Comparison of ENCODE assay signal across 1 cellular context in the genomic region with DNA sequence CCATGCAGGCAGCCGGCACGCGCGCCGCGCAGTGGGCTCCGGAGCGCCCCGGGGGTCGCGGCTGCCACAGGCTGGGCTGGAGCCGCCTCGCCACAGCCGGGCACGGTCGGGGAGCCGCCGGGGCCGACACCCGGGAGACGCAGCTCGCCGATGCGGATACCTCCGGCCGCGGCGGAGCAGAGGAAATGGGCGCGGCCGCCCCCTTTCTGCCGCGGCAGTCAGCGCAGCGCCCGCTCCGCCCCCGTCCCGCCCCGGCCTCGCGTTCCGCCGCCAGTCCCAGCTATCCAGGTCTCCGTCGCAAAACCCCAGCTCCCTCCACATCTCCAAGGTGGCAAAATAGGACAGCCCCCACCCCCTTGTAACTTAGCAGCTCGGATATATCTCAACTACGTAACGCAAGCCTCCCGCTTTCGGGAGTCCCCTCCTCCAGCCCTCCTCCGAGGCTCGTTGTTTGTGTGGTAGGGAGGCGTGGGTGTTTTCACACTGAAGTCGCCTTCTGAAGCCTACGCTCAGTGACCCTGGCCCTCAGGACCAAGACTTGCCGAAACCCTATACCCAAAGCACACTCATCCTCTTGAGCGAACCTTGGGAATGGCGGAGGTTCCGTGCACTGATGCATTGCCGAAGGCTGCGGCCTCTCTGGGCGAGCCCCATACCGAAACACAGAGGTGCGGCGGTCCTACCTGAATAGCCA.
TF ChIP-seq lines count a peak whose summit lies in the region.

A gene with protein sequence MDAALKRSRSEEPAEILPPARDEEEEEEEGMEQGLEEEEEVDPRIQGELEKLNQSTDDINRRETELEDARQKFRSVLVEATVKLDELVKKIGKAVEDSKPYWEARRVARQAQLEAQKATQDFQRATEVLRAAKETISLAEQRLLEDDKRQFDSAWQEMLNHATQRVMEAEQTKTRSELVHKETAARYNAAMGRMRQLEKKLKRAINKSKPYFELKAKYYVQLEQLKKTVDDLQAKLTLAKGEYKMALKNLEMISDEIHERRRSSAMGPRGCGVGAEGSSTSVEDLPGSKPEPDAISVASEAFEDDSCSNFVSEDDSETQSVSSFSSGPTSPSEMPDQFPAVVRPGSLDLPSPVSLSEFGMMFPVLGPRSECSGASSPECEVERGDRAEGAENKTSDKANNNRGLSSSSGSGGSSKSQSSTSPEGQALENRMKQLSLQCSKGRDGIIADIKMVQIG (minus strand): TSS at position 182 of the 694 bp plus-strand sequence. CDS start 178 bp downstream, at position 4.

TF ChIP-seq in WTC11, 78 proteins besides CTCF, POLR2A, EP300 and RAD21 (continued from another document):
- TF ChIP-seq, protein P1, sequence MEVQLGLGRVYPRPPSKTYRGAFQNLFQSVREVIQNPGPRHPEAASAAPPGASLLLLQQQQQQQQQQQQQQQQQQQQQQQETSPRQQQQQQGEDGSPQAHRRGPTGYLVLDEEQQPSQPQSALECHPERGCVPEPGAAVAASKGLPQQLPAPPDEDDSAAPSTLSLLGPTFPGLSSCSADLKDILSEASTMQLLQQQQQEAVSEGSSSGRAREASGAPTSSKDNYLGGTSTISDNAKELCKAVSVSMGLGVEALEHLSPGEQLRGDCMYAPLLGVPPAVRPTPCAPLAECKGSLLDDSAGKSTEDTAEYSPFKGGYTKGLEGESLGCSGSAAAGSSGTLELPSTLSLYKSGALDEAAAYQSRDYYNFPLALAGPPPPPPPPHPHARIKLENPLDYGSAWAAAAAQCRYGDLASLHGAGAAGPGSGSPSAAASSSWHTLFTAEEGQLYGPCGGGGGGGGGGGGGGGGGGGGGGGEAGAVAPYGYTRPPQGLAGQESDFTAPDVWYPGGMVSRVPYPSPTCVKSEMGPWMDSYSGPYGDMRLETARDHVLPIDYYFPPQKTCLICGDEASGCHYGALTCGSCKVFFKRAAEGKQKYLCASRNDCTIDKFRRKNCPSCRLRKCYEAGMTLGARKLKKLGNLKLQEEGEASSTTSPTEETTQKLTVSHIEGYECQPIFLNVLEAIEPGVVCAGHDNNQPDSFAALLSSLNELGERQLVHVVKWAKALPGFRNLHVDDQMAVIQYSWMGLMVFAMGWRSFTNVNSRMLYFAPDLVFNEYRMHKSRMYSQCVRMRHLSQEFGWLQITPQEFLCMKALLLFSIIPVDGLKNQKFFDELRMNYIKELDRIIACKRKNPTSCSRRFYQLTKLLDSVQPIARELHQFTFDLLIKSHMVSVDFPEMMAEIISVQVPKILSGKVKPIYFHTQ (CRISPR knock-in tag; IDR thresholded peaks at IDR 0.05): no peak
- TF ChIP-seq, protein P2, sequence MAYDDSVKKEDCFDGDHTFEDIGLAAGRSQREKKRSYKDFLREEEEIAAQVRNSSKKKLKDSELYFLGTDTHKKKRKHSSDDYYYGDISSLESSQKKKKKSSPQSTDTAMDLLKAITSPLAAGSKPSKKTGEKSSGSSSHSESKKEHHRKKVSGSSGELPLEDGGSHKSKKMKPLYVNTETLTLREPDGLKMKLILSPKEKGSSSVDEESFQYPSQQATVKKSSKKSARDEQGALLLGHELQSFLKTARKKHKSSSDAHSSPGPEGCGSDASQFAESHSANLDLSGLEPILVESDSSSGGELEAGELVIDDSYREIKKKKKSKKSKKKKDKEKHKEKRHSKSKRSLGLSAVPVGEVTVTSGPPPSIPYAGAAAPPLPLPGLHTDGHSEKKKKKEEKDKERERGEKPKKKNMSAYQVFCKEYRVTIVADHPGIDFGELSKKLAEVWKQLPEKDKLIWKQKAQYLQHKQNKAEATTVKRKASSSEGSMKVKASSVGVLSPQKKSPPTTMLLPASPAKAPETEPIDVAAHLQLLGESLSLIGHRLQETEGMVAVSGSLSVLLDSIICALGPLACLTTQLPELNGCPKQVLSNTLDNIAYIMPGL (CRISPR knock-in tag; IDR thresholded peaks at IDR 0.05): peak; percentile 77; the same call in 1 of the 2 replicates
- TF ChIP-seq OVOL2 (CRISPR knock-in tag; IDR thresholded peaks at IDR 0.05; ENCODE audit: borderline replicate concordance) (no peak), NFE2L1 (CRISPR knock-in tag; IDR thresholded peaks at IDR 0.05) (0 out of 2 replicates have a peak, but pooled peaks have one; percentile 0), HMGA2 (CRISPR knock-in tag; IDR thresholded peaks at IDR 0.05) (no peak), ZNF138 (CRISPR knock-in tag; conservative IDR thresholded peaks at IDR 0.05) (no peak), KAT7 (CRISPR knock-in tag; IDR thresholded peaks at IDR 0.05; ENCODE audit: borderline replicate concordance) (no peak), ESRRA (CRISPR knock-in tag; IDR thresholded peaks at IDR 0.05; ENCODE audit: borderline replicate concordance) (peak; percentile 67; the same call in 1 of the 2 replicates), CREM (CRISPR knock-in tag; IDR thresholded peaks at IDR 0.05) (0 out of 2 replicates have a peak, but pooled peaks have one; percentile 14), GABPB1 (CRISPR knock-in tag; IDR thresholded peaks at IDR 0.05) (no peak), CBFB (CRISPR knock-in tag; IDR thresholded peaks at IDR 0.05; ENCODE audit: low read depth) (no peak), ZNF121 (CRISPR knock-in tag; IDR thresholded peaks at IDR 0.05) (no peak), SP1 (CRISPR knock-in tag; conservative IDR thresholded peaks at IDR 0.05) (peak; percentile 71), TP53 (CRISPR knock-in tag; IDR thresholded peaks at IDR 0.05) (no peak), CREB1 (CRISPR knock-in tag; IDR thresholded peaks at IDR 0.05) (no peak), RORB (CRISPR knock-in tag; IDR thresholded peaks at IDR 0.05) (no peak), TEAD4 (CRISPR knock-in tag; IDR thresholded peaks at IDR 0.05) (no peak), ZNF263 (CRISPR knock-in tag; IDR thresholded peaks at IDR 0.05; ENCODE audit: low read depth) (no peak; the same call in 1 of the 2 replicates), NR2C2 (CRISPR knock-in tag; IDR thresholded peaks at IDR 0.05) (no peak), ZNF396 (CRISPR knock-in tag; IDR thresholded peaks at IDR 0.05; ENCODE audit: borderline replicate concordance) (no peak), JAZF1 (CRISPR knock-in tag; IDR thresholded peaks at IDR 0.05) (no peak), FOXJ3 (CRISPR knock-in tag; IDR thresholded peaks at IDR 0.05; ENCODE audit: borderline replicate concordance) (no peak)
- TF ChIP-seq, protein P3, sequence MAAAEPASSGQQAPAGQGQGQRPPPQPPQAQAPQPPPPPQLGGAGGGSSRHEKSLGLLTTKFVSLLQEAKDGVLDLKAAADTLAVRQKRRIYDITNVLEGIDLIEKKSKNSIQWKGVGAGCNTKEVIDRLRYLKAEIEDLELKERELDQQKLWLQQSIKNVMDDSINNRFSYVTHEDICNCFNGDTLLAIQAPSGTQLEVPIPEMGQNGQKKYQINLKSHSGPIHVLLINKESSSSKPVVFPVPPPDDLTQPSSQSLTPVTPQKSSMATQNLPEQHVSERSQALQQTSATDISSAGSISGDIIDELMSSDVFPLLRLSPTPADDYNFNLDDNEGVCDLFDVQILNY (CRISPR knock-in tag; IDR thresholded peaks at IDR 0.05): no peak
- TF ChIP-seq, protein P4, sequence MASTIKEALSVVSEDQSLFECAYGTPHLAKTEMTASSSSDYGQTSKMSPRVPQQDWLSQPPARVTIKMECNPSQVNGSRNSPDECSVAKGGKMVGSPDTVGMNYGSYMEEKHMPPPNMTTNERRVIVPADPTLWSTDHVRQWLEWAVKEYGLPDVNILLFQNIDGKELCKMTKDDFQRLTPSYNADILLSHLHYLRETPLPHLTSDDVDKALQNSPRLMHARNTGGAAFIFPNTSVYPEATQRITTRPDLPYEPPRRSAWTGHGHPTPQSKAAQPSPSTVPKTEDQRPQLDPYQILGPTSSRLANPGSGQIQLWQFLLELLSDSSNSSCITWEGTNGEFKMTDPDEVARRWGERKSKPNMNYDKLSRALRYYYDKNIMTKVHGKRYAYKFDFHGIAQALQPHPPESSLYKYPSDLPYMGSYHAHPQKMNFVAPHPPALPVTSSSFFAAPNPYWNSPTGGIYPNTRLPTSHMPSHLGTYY (CRISPR knock-in tag; IDR thresholded peaks at IDR 0.05): no peak
- TF ChIP-seq, protein P5, sequence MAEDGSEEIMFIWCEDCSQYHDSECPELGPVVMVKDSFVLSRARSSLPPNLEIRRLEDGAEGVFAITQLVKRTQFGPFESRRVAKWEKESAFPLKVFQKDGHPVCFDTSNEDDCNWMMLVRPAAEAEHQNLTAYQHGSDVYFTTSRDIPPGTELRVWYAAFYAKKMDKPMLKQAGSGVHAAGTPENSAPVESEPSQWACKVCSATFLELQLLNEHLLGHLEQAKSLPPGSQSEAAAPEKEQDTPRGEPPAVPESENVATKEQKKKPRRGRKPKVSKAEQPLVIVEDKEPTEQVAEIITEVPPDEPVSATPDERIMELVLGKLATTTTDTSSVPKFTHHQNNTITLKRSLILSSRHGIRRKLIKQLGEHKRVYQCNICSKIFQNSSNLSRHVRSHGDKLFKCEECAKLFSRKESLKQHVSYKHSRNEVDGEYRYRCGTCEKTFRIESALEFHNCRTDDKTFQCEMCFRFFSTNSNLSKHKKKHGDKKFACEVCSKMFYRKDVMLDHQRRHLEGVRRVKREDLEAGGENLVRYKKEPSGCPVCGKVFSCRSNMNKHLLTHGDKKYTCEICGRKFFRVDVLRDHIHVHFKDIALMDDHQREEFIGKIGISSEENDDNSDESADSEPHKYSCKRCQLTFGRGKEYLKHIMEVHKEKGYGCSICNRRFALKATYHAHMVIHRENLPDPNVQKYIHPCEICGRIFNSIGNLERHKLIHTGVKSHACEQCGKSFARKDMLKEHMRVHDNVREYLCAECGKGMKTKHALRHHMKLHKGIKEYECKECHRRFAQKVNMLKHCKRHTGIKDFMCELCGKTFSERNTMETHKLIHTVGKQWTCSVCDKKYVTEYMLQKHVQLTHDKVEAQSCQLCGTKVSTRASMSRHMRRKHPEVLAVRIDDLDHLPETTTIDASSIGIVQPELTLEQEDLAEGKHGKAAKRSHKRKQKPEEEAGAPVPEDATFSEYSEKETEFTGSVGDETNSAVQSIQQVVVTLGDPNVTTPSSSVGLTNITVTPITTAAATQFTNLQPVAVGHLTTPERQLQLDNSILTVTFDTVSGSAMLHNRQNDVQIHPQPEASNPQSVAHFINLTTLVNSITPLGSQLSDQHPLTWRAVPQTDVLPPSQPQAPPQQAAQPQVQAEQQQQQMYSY (CRISPR knock-in tag; IDR thresholded peaks at IDR 0.05): no peak
- TF ChIP-seq, protein P6, sequence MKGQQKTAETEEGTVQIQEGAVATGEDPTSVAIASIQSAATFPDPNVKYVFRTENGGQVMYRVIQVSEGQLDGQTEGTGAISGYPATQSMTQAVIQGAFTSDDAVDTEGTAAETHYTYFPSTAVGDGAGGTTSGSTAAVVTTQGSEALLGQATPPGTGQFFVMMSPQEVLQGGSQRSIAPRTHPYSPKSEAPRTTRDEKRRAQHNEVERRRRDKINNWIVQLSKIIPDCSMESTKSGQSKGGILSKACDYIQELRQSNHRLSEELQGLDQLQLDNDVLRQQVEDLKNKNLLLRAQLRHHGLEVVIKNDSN (CRISPR knock-in tag; IDR thresholded peaks at IDR 0.05): no peak
- TF ChIP-seq, protein P7, sequence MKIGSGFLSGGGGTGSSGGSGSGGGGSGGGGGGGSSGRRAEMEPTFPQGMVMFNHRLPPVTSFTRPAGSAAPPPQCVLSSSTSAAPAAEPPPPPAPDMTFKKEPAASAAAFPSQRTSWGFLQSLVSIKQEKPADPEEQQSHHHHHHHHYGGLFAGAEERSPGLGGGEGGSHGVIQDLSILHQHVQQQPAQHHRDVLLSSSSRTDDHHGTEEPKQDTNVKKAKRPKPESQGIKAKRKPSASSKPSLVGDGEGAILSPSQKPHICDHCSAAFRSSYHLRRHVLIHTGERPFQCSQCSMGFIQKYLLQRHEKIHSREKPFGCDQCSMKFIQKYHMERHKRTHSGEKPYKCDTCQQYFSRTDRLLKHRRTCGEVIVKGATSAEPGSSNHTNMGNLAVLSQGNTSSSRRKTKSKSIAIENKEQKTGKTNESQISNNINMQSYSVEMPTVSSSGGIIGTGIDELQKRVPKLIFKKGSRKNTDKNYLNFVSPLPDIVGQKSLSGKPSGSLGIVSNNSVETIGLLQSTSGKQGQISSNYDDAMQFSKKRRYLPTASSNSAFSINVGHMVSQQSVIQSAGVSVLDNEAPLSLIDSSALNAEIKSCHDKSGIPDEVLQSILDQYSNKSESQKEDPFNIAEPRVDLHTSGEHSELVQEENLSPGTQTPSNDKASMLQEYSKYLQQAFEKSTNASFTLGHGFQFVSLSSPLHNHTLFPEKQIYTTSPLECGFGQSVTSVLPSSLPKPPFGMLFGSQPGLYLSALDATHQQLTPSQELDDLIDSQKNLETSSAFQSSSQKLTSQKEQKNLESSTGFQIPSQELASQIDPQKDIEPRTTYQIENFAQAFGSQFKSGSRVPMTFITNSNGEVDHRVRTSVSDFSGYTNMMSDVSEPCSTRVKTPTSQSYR (CRISPR knock-in tag; IDR thresholded peaks at IDR 0.05): no peak
- TF ChIP-seq, protein P8, sequence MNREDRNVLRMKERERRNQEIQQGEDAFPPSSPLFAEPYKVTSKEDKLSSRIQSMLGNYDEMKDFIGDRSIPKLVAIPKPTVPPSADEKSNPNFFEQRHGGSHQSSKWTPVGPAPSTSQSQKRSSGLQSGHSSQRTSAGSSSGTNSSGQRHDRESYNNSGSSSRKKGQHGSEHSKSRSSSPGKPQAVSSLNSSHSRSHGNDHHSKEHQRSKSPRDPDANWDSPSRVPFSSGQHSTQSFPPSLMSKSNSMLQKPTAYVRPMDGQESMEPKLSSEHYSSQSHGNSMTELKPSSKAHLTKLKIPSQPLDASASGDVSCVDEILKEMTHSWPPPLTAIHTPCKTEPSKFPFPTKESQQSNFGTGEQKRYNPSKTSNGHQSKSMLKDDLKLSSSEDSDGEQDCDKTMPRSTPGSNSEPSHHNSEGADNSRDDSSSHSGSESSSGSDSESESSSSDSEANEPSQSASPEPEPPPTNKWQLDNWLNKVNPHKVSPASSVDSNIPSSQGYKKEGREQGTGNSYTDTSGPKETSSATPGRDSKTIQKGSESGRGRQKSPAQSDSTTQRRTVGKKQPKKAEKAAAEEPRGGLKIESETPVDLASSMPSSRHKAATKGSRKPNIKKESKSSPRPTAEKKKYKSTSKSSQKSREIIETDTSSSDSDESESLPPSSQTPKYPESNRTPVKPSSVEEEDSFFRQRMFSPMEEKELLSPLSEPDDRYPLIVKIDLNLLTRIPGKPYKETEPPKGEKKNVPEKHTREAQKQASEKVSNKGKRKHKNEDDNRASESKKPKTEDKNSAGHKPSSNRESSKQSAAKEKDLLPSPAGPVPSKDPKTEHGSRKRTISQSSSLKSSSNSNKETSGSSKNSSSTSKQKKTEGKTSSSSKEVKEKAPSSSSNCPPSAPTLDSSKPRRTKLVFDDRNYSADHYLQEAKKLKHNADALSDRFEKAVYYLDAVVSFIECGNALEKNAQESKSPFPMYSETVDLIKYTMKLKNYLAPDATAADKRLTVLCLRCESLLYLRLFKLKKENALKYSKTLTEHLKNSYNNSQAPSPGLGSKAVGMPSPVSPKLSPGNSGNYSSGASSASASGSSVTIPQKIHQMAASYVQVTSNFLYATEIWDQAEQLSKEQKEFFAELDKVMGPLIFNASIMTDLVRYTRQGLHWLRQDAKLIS (CRISPR knock-in tag; IDR thresholded peaks at IDR 0.05; ENCODE audit: borderline replicate concordance): no peak
- TF ChIP-seq, protein P9, sequence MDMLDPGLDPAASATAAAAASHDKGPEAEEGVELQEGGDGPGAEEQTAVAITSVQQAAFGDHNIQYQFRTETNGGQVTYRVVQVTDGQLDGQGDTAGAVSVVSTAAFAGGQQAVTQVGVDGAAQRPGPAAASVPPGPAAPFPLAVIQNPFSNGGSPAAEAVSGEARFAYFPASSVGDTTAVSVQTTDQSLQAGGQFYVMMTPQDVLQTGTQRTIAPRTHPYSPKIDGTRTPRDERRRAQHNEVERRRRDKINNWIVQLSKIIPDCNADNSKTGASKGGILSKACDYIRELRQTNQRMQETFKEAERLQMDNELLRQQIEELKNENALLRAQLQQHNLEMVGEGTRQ (CRISPR knock-in tag; IDR thresholded peaks at IDR 0.05): no peak
- TF ChIP-seq, protein P10, sequence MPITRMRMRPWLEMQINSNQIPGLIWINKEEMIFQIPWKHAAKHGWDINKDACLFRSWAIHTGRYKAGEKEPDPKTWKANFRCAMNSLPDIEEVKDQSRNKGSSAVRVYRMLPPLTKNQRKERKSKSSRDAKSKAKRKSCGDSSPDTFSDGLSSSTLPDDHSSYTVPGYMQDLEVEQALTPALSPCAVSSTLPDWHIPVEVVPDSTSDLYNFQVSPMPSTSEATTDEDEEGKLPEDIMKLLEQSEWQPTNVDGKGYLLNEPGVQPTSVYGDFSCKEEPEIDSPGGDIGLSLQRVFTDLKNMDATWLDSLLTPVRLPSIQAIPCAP (CRISPR knock-in tag; IDR thresholded peaks at IDR 0.05): 0 out of 2 replicates have a peak, but pooled peaks have one; percentile 28
